ENCODE assay signal across 14 cellular contexts in genomic region chr5:52997424-52997823, GRCh38. TPM values are rescaled to one million over a fixed set of nuclear protein-coding genes. Genes with fewer than 3 reads are reported as not detected.
DNase-seq lines count a peak whose midpoint lies in the region; ATAC-seq, FAIRE-seq and TF ChIP-seq lines count a peak whose summit lies in the region.
"Had no signal": no experiment of that assay in that cellular context is flagged by ENCODE, and none has a peak within 500 bp of the region (broad histone marks: within the 10 kb centered on the region; RNA-seq: fewer than 3 reads in every experiment).

No MANE protein-coding gene starts in this region.

- DNase-seq in A549 (ENCODE audit: low read depth in 1 of 2, low spot score in 1 of 2) (peak; percentile 18 to 53), NCI-H69 (lab: John Stamatoyannopoulos, UW) (peak; percentile 10), endothelial cell of umbilical vein (ENCODE audit: low read depth, low spot score) (peak; percentile 19), PC-3 (no peak), islet precursor cell (no peak)
- no peak for DNase-seq in naive thymus-derived CD4-positive, alpha-beta T cell
- DNase-seq: activated CD4-positive, alpha-beta memory T cell treated with anti-CD3 and anti-CD28 coated beads for 36 hours; activated naive CD4-positive, alpha-beta T cell treated with anti-CD3 and anti-CD28 coated beads, Interleukin-2, amount 50 U/mL, for 16 hours; DND-41; naive B cell; stimulated activated CD4-positive, alpha-beta T cell treated with anti-CD3 and anti-CD28 coated beads, Interleukin-4, amount 100 ng/mL, for 24 hours; T-helper 17 cell had no signal

- H3K4me1 ChIP-seq in A549 (peaks cover 43% of the 10 kb centered on the region), endothelial cell of umbilical vein (ENCODE audit: control insufficient read depth, extremely low read depth, insufficient read depth, low read length) (peaks cover 20% of the 10 kb centered on the region), mucosa of rectum (ENCODE audit: control insufficient read depth in 2 of 2, insufficient read depth in 2 of 2, low read length in 2 of 2) (peaks cover 4% of the 10 kb centered on the region in 2 donors), PC-3 (ENCODE audit: insufficient read depth, low read length) (peaks cover 41% of the 10 kb centered on the region)
- H3K4me1 ChIP-seq in naive thymus-derived CD4-positive, alpha-beta T cell (ENCODE audit: control insufficient read depth in 2 of 2, insufficient read depth in 2 of 2, low read length in 2 of 2) = no peaks in the 10 kb centered on the region

- TF ChIP-seq EP300 in A549 (IDR thresholded peaks at IDR 0.05) = no peak

- H3K79me2 ChIP-seq in endothelial cell of umbilical vein (ENCODE audit: control insufficient read depth, insufficient read depth, low read length) (peaks cover 94% of the 10 kb centered on the region), PC-3 (ENCODE audit: low read length) (peaks cover 97% of the 10 kb centered on the region)

- no peaks in the 10 kb centered on the region for H3F3A ChIP-seq in PC-3 (ENCODE audit: low read length, unreplicated experiment)

- H3K9me1 ChIP-seq in endothelial cell of umbilical vein (replicated peaks; ENCODE audit: control insufficient read depth, extremely low read depth, insufficient read depth, low read length) = no peaks in the 10 kb centered on the region

- no peak overlapping the region for H3K27ac Mint-ChIP-seq in naive thymus-derived CD4-positive, alpha-beta T cell
- H3K27ac Mint-ChIP-seq: activated CD4-positive, alpha-beta memory T cell treated with anti-CD3 and anti-CD28 coated beads for 36 hours; naive B cell; T-helper 17 cell had no signal

- BruUV-seq in endothelial cell of umbilical vein (replicated peaks; lab: Mats Ljungman, UMichigan) (no TSS peak), PC-3 (replicated peaks; lab: Mats Ljungman, UMichigan) (no TSS peak)

- peak; percentile 68 to 85; a peak in 4 of 6 replicates for ATAC-seq in A549
- no peak for ATAC-seq in HG02973 (IDR thresholded peaks at IDR 0.05; ENCODE audit: unreplicated experiment)
- ATAC-seq in PC-3 = no peak
- no peak for ATAC-seq in naive thymus-derived CD4-positive, alpha-beta T cell
- ATAC-seq: T-helper 17 cell had no signal

- WGBS in A549 (ENCODE audit: missing lambda C conversion rate) = 9% methylated on average over 6 of the region's 6 CpGs

- H3K9me3 Mint-ChIP-seq in naive thymus-derived CD4-positive, alpha-beta T cell = no peaks in the 10 kb centered on the region
- H3K9me3 Mint-ChIP-seq: activated CD4-positive, alpha-beta memory T cell treated with anti-CD3 and anti-CD28 coated beads for 36 hours; naive B cell had no signal

- no peaks in the 10 kb centered on the region for H3K27me3 ChIP-seq in endothelial cell of umbilical vein (ENCODE audit: control insufficient read depth in 2 of 2, insufficient read depth in 2 of 2, low read length in 2 of 2)
- H3K27me3 ChIP-seq in mucosa of rectum (ENCODE audit: control insufficient read depth in 2 of 2, insufficient read depth in 2 of 2, low read length in 2 of 2) = no peaks in the 10 kb centered on the region
- no peaks in the 10 kb centered on the region for H3K27me3 ChIP-seq in PC-3 (ENCODE audit: low read length)
- no peaks in the 10 kb centered on the region for H3K27me3 ChIP-seq in naive thymus-derived CD4-positive, alpha-beta T cell (ENCODE audit: control insufficient read depth in 2 of 2, insufficient read depth in 2 of 2, low read length in 2 of 2)

- H3K4me3 ChIP-seq in A549 (no peak overlapping the region), endothelial cell of umbilical vein (replicated peaks in 1 of 3; ENCODE audit: insufficient read depth in 1 of 3, low read depth in 1 of 3, low read length in 3 of 3) (no peak overlapping the region), mucosa of rectum (ENCODE audit: low read length in 2 of 2) (peak overlapping the region; percentile 22 to 23), PC-3 (ENCODE audit: low read length) (no peak overlapping the region)
- H3K4me3 ChIP-seq in naive thymus-derived CD4-positive, alpha-beta T cell (ENCODE audit: low read length) = no peak overlapping the region

- TF ChIP-seq CTCF in A549 (IDR thresholded peaks at IDR 0.05) = no peak
- TF ChIP-seq CTCF in endothelial cell of umbilical vein (IDR thresholded peaks at IDR 0.05; ENCODE audit: extremely low read depth in 1 of 2, insufficient read depth in 1 of 2, low read depth in 1 of 2, low read length in 2 of 2) = no peak
- no peak for TF ChIP-seq CTCF in PC-3 (conservative IDR thresholded peaks at IDR 0.05; ENCODE audit: low read depth, low read length)

- peaks cover 0 to 7% (median 0%) of the 10 kb centered on the region in 5 donors for H3K27me3 Mint-ChIP-seq in naive thymus-derived CD4-positive, alpha-beta T cell

- no peak for TF ChIP-seq POLR2A in A549 (IDR thresholded peaks at IDR 0.05; ENCODE audit: low read length)
- TF ChIP-seq POLR2A in endothelial cell of umbilical vein (IDR thresholded peaks at IDR 0.05; ENCODE audit: low read depth, low read length) = no peak

- dilution Hi-C loops in endothelial cell of umbilical vein (cut with MboI; ENCODE audit: extremely low pct_ligation_motif_present, low sequenced_read_pairs) = no loop called here

- FAIRE-seq in A549 (lab: Jason Lieb, UNC) (no peak), endothelial cell of umbilical vein (lab: Jason Lieb, UNC) (no peak)

- peak overlapping the region; percentile 68 for H3K4me2 ChIP-seq in A549
- no peak overlapping the region for H3K4me2 ChIP-seq in endothelial cell of umbilical vein (ENCODE audit: insufficient read depth, low read length)
- H3K4me2 ChIP-seq in PC-3 (ENCODE audit: low read length) = no peak overlapping the region

- peaks cover 0 to 27% (median 0%) of the 10 kb centered on the region in 7 donors for H3K4me1 Mint-ChIP-seq in naive thymus-derived CD4-positive, alpha-beta T cell
- H3K4me1 Mint-ChIP-seq: naive B cell, T-helper 17 cell had no signal

- no peaks in the 10 kb centered on the region for H3K9me2 ChIP-seq in PC-3 (replicated peaks; ENCODE audit: low read length)

- H3K9me3 ChIP-seq in A549 (no peaks in the 10 kb centered on the region), endothelial cell of umbilical vein (replicated peaks; ENCODE audit: control insufficient read depth, insufficient read depth, low read length) (no peaks in the 10 kb centered on the region), mucosa of rectum (ENCODE audit: control insufficient read depth in 2 of 2, low read length in 2 of 2) (no peaks in the 10 kb centered on the region), PC-3 (ENCODE audit: low read length) (no peaks in the 10 kb centered on the region)
- H3K9me3 ChIP-seq in naive thymus-derived CD4-positive, alpha-beta T cell (ENCODE audit: control insufficient read depth in 2 of 3, low read length in 3 of 3) = no peaks in the 10 kb centered on the region

- no peak overlapping the region for H3K9ac ChIP-seq in endothelial cell of umbilical vein (replicated peaks; ENCODE audit: extremely low read depth, insufficient read depth, low read length)
- no peak overlapping the region for H3K9ac ChIP-seq in mucosa of rectum (ENCODE audit: low read depth in 1 of 2, low read length in 2 of 2)
- H3K9ac ChIP-seq in PC-3 (ENCODE audit: low read length) = no peak overlapping the region

- intact Hi-C loops in endothelial cell of umbilical vein (cut with micrococcal nuclease) (no loop called here), PC-3 (cut with micrococcal nuclease) (no loop called here)
- intact Hi-C loops in naive thymus-derived CD4-positive, alpha-beta T cell (cut with micrococcal nuclease) = no loop called here

- H3K27ac ChIP-seq in A549 = peak overlapping the region in 1 of 2 experiments; percentile 59; a peak in 3 of 6 replicates
- H3K27ac ChIP-seq in endothelial cell of umbilical vein (ENCODE audit: insufficient read depth, low read depth, low read length) = no peak overlapping the region
- H3K27ac ChIP-seq in mucosa of rectum (ENCODE audit: low read depth in 2 of 2, low read length in 2 of 2) = peak overlapping the region in 1 of 2 donors; percentile 21
- H3K27ac ChIP-seq in PC-3 (ENCODE audit: low read length) = no peak overlapping the region
- H3K27ac ChIP-seq in naive thymus-derived CD4-positive, alpha-beta T cell (ENCODE audit: low read depth, low read length) = no peak overlapping the region

- H3K4me3 Mint-ChIP-seq in naive thymus-derived CD4-positive, alpha-beta T cell = no peak overlapping the region
- H3K4me3 Mint-ChIP-seq: activated CD4-positive, alpha-beta memory T cell treated with anti-CD3 and anti-CD28 coated beads for 36 hours; naive B cell; T-helper 17 cell had no signal

- CTCF ChIA-PET in A549 (lab: Yijun Ruan, JAX) (interaction anchor here (0.8 kb wide), 1 partner anchor 38 kb away, joined by 4 read pairs; no protein-coding TSS in a partner anchor), endothelial cell of umbilical vein (lab: Charles Lee) (interaction anchor here (0.9 to 2.1 kb wide), 7 partner anchors 8 to 54 kb away, joined by 3 to 8 read pairs (median 5); partner anchors contain the start of gene ITGA2), PC-3 (lab: Charles Lee) (interaction anchor here (1.0 kb wide), 1 partner anchor 49 kb away, joined by 3 read pairs; no protein-coding TSS in a partner anchor)
- CTCF ChIA-PET in naive thymus-derived CD4-positive, alpha-beta T cell (lab: Charles Lee) = interaction anchor here (0.6 kb wide), 1 partner anchor 98 kb away, joined by 4 read pairs; no protein-coding TSS in a partner anchor

- H3K36me3 Mint-ChIP-seq in naive thymus-derived CD4-positive, alpha-beta T cell = peaks cover 0 to 31% (median 0%) of the 10 kb centered on the region in 5 donors
- H3K36me3 Mint-ChIP-seq: activated CD4-positive, alpha-beta memory T cell treated with anti-CD3 and anti-CD28 coated beads for 36 hours; naive B cell had no signal

- H3K36me3 ChIP-seq in endothelial cell of umbilical vein (ENCODE audit: control insufficient read depth in 2 of 2, extremely low read depth in 1 of 2, insufficient read depth in 2 of 2, low read length in 2 of 2) (peaks cover 0 to 2% of the 10 kb centered on the region in 2 experiments), mucosa of rectum (ENCODE audit: control insufficient read depth in 2 of 2, insufficient read depth in 2 of 2, low read length in 2 of 2) (no peaks in the 10 kb centered on the region), PC-3 (ENCODE audit: low read depth, low read length) (peaks cover 57% of the 10 kb centered on the region)
- H3K36me3 ChIP-seq in naive thymus-derived CD4-positive, alpha-beta T cell (ENCODE audit: control insufficient read depth in 2 of 3, insufficient read depth in 3 of 3, low read length in 3 of 3) = no peaks in the 10 kb centered on the region

- H2AFZ ChIP-seq in endothelial cell of umbilical vein (ENCODE audit: low read depth, low read length) (no peak overlapping the region), PC-3 (ENCODE audit: low read length) (no peak overlapping the region)

- no peak for TF ChIP-seq RAD21 in A549 (conservative IDR thresholded peaks at IDR 0.05 in 1 of 2, IDR thresholded peaks at IDR 0.05 in 1 of 2)

- H4K20me1 ChIP-seq in endothelial cell of umbilical vein (replicated peaks; ENCODE audit: control insufficient read depth, extremely low read depth, insufficient read depth, low read length) (peaks cover 2% of the 10 kb centered on the region), PC-3 (ENCODE audit: low read length) (peaks cover 56% of the 10 kb centered on the region)

- POLR2A ChIA-PET in A549 (lab: Yijun Ruan, JAX) (interaction anchor here (1.0 kb wide), 1 partner anchor 34 kb away, joined by 3 read pairs; no protein-coding TSS in a partner anchor), endothelial cell of umbilical vein (lab: Charles Lee) (no interaction called here), PC-3 (lab: Charles Lee; ENCODE audit: unreplicated experiment) (no interaction called here)
- POLR2A ChIA-PET in naive thymus-derived CD4-positive, alpha-beta T cell (lab: Charles Lee) = interaction anchor here (0.6 kb wide), 1 partner anchor 47 kb away, joined by 4 read pairs; no protein-coding TSS in a partner anchor

RNA-seq across cellular contexts. Expression of gene ITGA2, which starts 8.3 kb away (rescaled TPM):
- polyA plus RNA-seq in A549 (2011; rRNA removed) (28.0 and 29.7 TPM in 2 replicates), A549 (2017; fragmentation: RNase III; extraction: RNeasy Plus Mini Kit Qiagen cat#74134 plus additional on column Dnase treatment) (8.5 to 9.7 TPM (median 9.3 TPM) in 3 replicates), endothelial cell of umbilical vein (8.9 and 11.2 TPM in 2 replicates)
- polyA plus RNA-seq in A549 (2012; cell fraction: cytosol; rRNA removed) = 1.7 and 2.2 TPM in 2 replicates
- 2.7 and 3.4 TPM in 2 replicates for polyA plus RNA-seq in A549 (2012; cell fraction: nucleus; rRNA removed)
- 32.7 and 33.9 TPM in 2 replicates for polyA minus RNA-seq in A549 (2011; rRNA and poly(A)+ RNA removed)
- total RNA-seq in endothelial cell of umbilical vein (53.2 and 62.3 TPM in 2 replicates), PC-3 (2014; rRNA removed) (32.4 and 36.7 TPM in 2 replicates)
- polyA plus RNA-seq in endothelial cell of umbilical vein (2011; cell fraction: cytosol; rRNA removed) = 12.5 and 13.0 TPM in 2 replicates
- polyA plus RNA-seq in endothelial cell of umbilical vein (2011; cell fraction: nucleus; rRNA removed) = 19.5 and 23.9 TPM in 2 replicates
- 36.8 and 58.4 TPM in 2 replicates for polyA plus RNA-seq in endothelial cell of umbilical vein (2012)
- 48.2 and 48.9 TPM in 2 replicates for polyA minus RNA-seq in endothelial cell of umbilical vein
- 8.8 TPM for polyA minus RNA-seq in endothelial cell of umbilical vein (2011; cell fraction: cytosol; rRNA and poly(A)+ RNA removed)
- 32.6 and 52.9 TPM in 2 replicates for polyA minus RNA-seq in endothelial cell of umbilical vein (2011; cell fraction: nucleus; rRNA and poly(A)+ RNA removed)
- total RNA-seq in naive thymus-derived CD4-positive, alpha-beta T cell = 1 to 10 TPM in 1 of 5 experiments, under 1 TPM in 4; 0.16 to 8.9 (median 0.49) TPM
- polyA plus RNA-seq in naive thymus-derived CD4-positive, alpha-beta T cell = under 1 TPM; 0.19 to 0.28 TPM

Comparison
In these comparisons a context has a peak if more than half of its experiments do, and no peak if none do; other contexts are left out.
1. ATAC-seq: peak in A549 (2 of 2); none in HG02973 (single experiment), PC-3 (single experiment) and naive thymus-derived CD4-positive, alpha-beta T cell (single experiment).
2. DNase-seq: peak in A549 (2 of 2), NCI-H69 (single experiment) and endothelial cell of umbilical vein (single experiment); none in PC-3 (single experiment), naive thymus-derived CD4-positive, alpha-beta T cell (0 of 9) and islet precursor cell (single experiment).
3. H3K4me3 ChIP-seq: peak in mucosa of rectum (2 of 2); none in A549 (single experiment), endothelial cell of umbilical vein (0 of 3), PC-3 (single experiment) and naive thymus-derived CD4-positive, alpha-beta T cell (single experiment).
4. POLR2A ChIA-PET loops: an anchor here in A549 (1.0 kb wide) and naive thymus-derived CD4-positive, alpha-beta T cell (0.6 kb wide); none called in endothelial cell of umbilical vein and PC-3.